Comparison of ENCODE assay signal across 22 cellular contexts in genomic region chr5:103101079-103101732, GRCh38. TPM values are rescaled to one million over a fixed set of nuclear protein-coding genes. Genes with fewer than 3 reads are reported as not detected.
DNase-seq lines count a peak whose midpoint lies in the region; ATAC-seq, FAIRE-seq and TF ChIP-seq lines count a peak whose summit lies in the region.
"Had no signal": no experiment of that assay in that cellular context is flagged by ENCODE, and none has a peak within 500 bp of the region (broad histone marks: within the 10 kb centered on the region; RNA-seq: fewer than 3 reads in every experiment).

No MANE protein-coding gene starts in this region.

- POLR2A ChIA-PET in K562 (lab: Yijun Ruan, JAX): interaction anchor here (2.7 kb wide), 1 partner anchor 18 kb away, joined by 9 read pairs; the partner anchor contains the start of genes GIN1 and PPIP5K2

- 14% methylated on average over 6 of the region's 6 CpGs for WGBS in K562 (ENCODE audit: insufficient coverage, low coverage, missing lambda C conversion rate)
- WGBS in mesenchymal stem cell: 91% methylated on average over 4 of the region's 6 CpGs

- intact Hi-C loops in K562 (cut with micrococcal nuclease): no loop called here

- no peak overlapping the region for H2BK5ac ChIP-seq in mesenchymal stem cell (ENCODE audit: low read depth, low read length, poor library complexity, severe bottlenecking)

- H3K4me2 ChIP-seq in K562 (ENCODE audit: insufficient read depth, low read length) (no peak overlapping the region), mesenchymal stem cell (ENCODE audit: low read length, poor library complexity, severe bottlenecking) (no peak overlapping the region)
- H3K4me2 ChIP-seq: BLaER1 had no signal

- DNase-seq in HFFc6 (peak; percentile 47), SW480 (ENCODE audit: low spot score) (peak; percentile 30), K562 (ENCODE audit: extremely low read depth in 1 of 4, low spot score in 3 of 4) (no peak), mesenchymal stem cell (peak; percentile 5), DMS 273 treated with DMSO at 0.1 percent for 48 hours (lab: John Stamatoyannopoulos, UW) (no peak), NCI-H1048 (lab: John Stamatoyannopoulos, UW) (no peak)
- DNase-seq: Caco-2; CD4-positive, alpha-beta T cell; DND-41; GDM1; H7; KG1; NCI-H1105; NCI-H146; NCI-H2029; NCI-H2227 treated with DMSO at 0.1 percent for 48 hours; NCI-H510A; SJCRH30 had no signal

- H4K91ac ChIP-seq in mesenchymal stem cell (ENCODE audit: low read length): no peak overlapping the region

- H3K9me3 ChIP-seq in K562 (replicated peaks; ENCODE audit: control insufficient read depth, insufficient read depth, low read depth, low read length) (no peaks in the 10 kb centered on the region), mesenchymal stem cell (ENCODE audit: control insufficient read depth, low read length) (no peaks in the 10 kb centered on the region)
- H3K9me3 ChIP-seq: BLaER1, Caco-2, SJCRH30 had no signal

- TF ChIP-seq CTCF in HFFc6 (IDR thresholded peaks at IDR 0.05) (no peak), K562 (IDR thresholded peaks at IDR 0.05 in 2 of 3, conservative IDR thresholded peaks at IDR 0.05 in 1 of 3; ENCODE audit: insufficient read depth in 2 of 3, low read depth in 1 of 3, low read length in 3 of 3) (no peak)

- H3K9me3 Mint-ChIP-seq in HFFc6: no peaks in the 10 kb centered on the region
- H3K9me3 Mint-ChIP-seq: CD4-positive, alpha-beta T cell had no signal

- TF ChIP-seq EP300 in K562 (IDR thresholded peaks at IDR 0.05; ENCODE audit: low read length): no peak

- no peak overlapping the region for H3K9ac ChIP-seq in K562 (ENCODE audit: insufficient read depth in 1 of 2, low read depth in 2 of 2, low read length in 2 of 2)
- H3K9ac ChIP-seq in mesenchymal stem cell (ENCODE audit: low read length): no peak overlapping the region
- H3K9ac ChIP-seq: BLaER1 had no signal

- H3K4me1 Mint-ChIP-seq in HFFc6 (ENCODE audit: low read depth): peaks cover 18% of the 10 kb centered on the region

- H3K14ac ChIP-seq in mesenchymal stem cell (ENCODE audit: low read length in 2 of 2): no peak overlapping the region

- ATAC-seq in K562: peak; percentile 62; the same call in 1 of the 3 replicates
- ATAC-seq in esophagus mucosa: no peak
- ATAC-seq: Panc1 had no signal

- no peak overlapping the region for H3K18ac ChIP-seq in mesenchymal stem cell (ENCODE audit: low read depth in 1 of 2, low read length in 2 of 2)

- no peak overlapping the region for H2BK120ac ChIP-seq in mesenchymal stem cell (ENCODE audit: low read depth, low read length)

- no peak for FAIRE-seq in K562 (lab: Jason Lieb, UNC)
- FAIRE-seq: GM18507 had no signal

- H3K79me2 ChIP-seq in K562 (ENCODE audit: control insufficient read depth, insufficient read depth, low read length): no peaks in the 10 kb centered on the region

- H2AFZ ChIP-seq in K562 (ENCODE audit: low read depth, low read length): no peak overlapping the region
- H2AFZ ChIP-seq in mesenchymal stem cell (ENCODE audit: low read depth, low read length): no peak overlapping the region

- no peak overlapping the region for H4K8ac ChIP-seq in mesenchymal stem cell (ENCODE audit: low read length)

- H3K79me1 ChIP-seq in mesenchymal stem cell (replicated peaks; ENCODE audit: low read length, poor library complexity, severe bottlenecking): no peaks in the 10 kb centered on the region

- TF ChIP-seq POLR2A in K562 (conservative IDR thresholded peaks at IDR 0.05): no peak

- H3K27me3 ChIP-seq in K562 (ENCODE audit: control insufficient read depth in 2 of 2, insufficient read depth in 2 of 2, low read length in 2 of 2): no peaks in the 10 kb centered on the region
- H3K27me3 ChIP-seq in mesenchymal stem cell (ENCODE audit: control insufficient read depth in 1 of 2, insufficient read depth in 1 of 2, low read length in 2 of 2): no peaks in the 10 kb centered on the region
- H3K27me3 ChIP-seq: BLaER1, SJCRH30 had no signal

- no peak overlapping the region for H3K23ac ChIP-seq in mesenchymal stem cell (ENCODE audit: low read length in 2 of 2)

- no peak overlapping the region for H2BK12ac ChIP-seq in mesenchymal stem cell (ENCODE audit: low read length in 2 of 2)

- no peak for TF ChIP-seq RAD21 in K562 (CRISPR knock-in tag; conservative IDR thresholded peaks at IDR 0.05 in 1 of 2, IDR thresholded peaks at IDR 0.05 in 1 of 2)

- H3K4ac ChIP-seq in mesenchymal stem cell (ENCODE audit: low read depth in 1 of 2, low read length in 2 of 2): no peak overlapping the region

- H3K4me3 Mint-ChIP-seq in HFFc6: no peak overlapping the region
- H3K4me3 Mint-ChIP-seq: CD4-positive, alpha-beta T cell had no signal

- H3K36me3 ChIP-seq in K562 (ENCODE audit: control insufficient read depth, insufficient read depth, low read length): peaks cover 3% of the 10 kb centered on the region; the same call in 1 of the 3 replicates
- peaks cover 3 to 27% of the 10 kb centered on the region in 2 experiments for H3K36me3 ChIP-seq in mesenchymal stem cell (ENCODE audit: control insufficient read depth in 1 of 2, insufficient read depth in 2 of 2, low read depth in 1 of 2, low read length in 2 of 2)

- in situ Hi-C loops in K562 (cut with MboI): no loop called here

- H2BK15ac ChIP-seq in mesenchymal stem cell (ENCODE audit: low read depth, poor library complexity, severe bottlenecking): no peak overlapping the region

- peaks cover 0 to 5% of the 10 kb centered on the region in 2 experiments; a peak in 2 of 5 replicates for H3K4me1 ChIP-seq in K562 (replicated peaks in 1 of 2; ENCODE audit: control insufficient read depth in 2 of 2, insufficient read depth in 2 of 2, low read length in 2 of 2)
- peaks cover 2% of the 10 kb centered on the region for H3K4me1 ChIP-seq in mesenchymal stem cell (ENCODE audit: control insufficient read depth, insufficient read depth, low read depth, low read length)
- H3K4me1 ChIP-seq: BLaER1, Caco-2, SJCRH30 had no signal

- H3K27ac ChIP-seq in K562 (ENCODE audit: extremely low read depth, low read depth, low read length) (no peak overlapping the region), mesenchymal stem cell (ENCODE audit: low read length, poor library complexity, severe bottlenecking) (no peak overlapping the region)
- H3K27ac ChIP-seq: BLaER1, SJCRH30 had no signal

- no peak overlapping the region for H3K27ac Mint-ChIP-seq in HFFc6
- H3K27ac Mint-ChIP-seq: CD4-positive, alpha-beta T cell had no signal

- no peaks in the 10 kb centered on the region for H3K9me1 ChIP-seq in K562 (ENCODE audit: control insufficient read depth, insufficient read depth, low read length)

- H3K27me3 Mint-ChIP-seq in HFFc6 (ENCODE audit: insufficient read depth): no peaks in the 10 kb centered on the region
- H3K27me3 Mint-ChIP-seq: CD4-positive, alpha-beta T cell had no signal

- H3K36me3 Mint-ChIP-seq in HFFc6 (ENCODE audit: low read depth): peaks cover 11% of the 10 kb centered on the region

- no peak overlapping the region for H2AK5ac ChIP-seq in mesenchymal stem cell (ENCODE audit: low read length, severe bottlenecking)

- H4K20me1 ChIP-seq in K562 (replicated peaks; ENCODE audit: control insufficient read depth, insufficient read depth, low read length): no peaks in the 10 kb centered on the region
- H4K20me1 ChIP-seq: BLaER1 had no signal

- no peak overlapping the region for H3K4me3 ChIP-seq in K562
- no peak overlapping the region for H3K4me3 ChIP-seq in mesenchymal stem cell (ENCODE audit: insufficient read depth in 1 of 2, low read depth in 1 of 2, low read length in 2 of 2)
- H3K4me3 ChIP-seq: BLaER1, SJCRH30 had no signal

- no TSS peak for BruUV-seq in K562 (replicated peaks; lab: Mats Ljungman, UMichigan)

- CTCF ChIA-PET in K562 (lab: Yijun Ruan, JAX; ENCODE audit: low intra/inter-chr PET ratio): no interaction called here

RNA-seq across cellular contexts. Expression of gene GIN1, which starts 18.7 kb away (rescaled TPM):
- 1 to 10 TPM; 5.6 to 8.0 (median 6.1) TPM for total RNA-seq in HFFc6 (2021; fragmentation: NEBNext Ultra II Directional; extraction: Animal tissue kit (Norgen Biotek cat#: 25700))
- total RNA-seq in K562 (2011; cell fraction: chromatin; rRNA removed; ENCODE audit: low replicate concordance): 6.1 and 25.6 TPM in 2 replicates
- 2.8 and 6.7 TPM in 2 replicates for total RNA-seq in K562 (2011; cell fraction: nucleolus; rRNA removed)
- total RNA-seq in K562 (2011; cell fraction: nucleoplasm; rRNA removed): 6.5 and 10.2 TPM in 2 replicates
- total RNA-seq in K562 (2014; rRNA removed) (2.4 and 2.6 TPM in 2 replicates), K562 (2014; rRNA removed; fragmentation: Illumina TruSeq; extraction: Trizol) (9.4 and 11.0 TPM in 2 replicates), K562 (2015; rRNA removed; fragmentation: Illumina TruSeq; extraction: Trizol) (6.7 and 6.8 TPM in 2 replicates), K562 (2021) (7.8 TPM in 2 replicates), esophagus mucosa (4.3 TPM)
- polyA plus RNA-seq in K562 (2011; rRNA removed) (8.3 and 9.8 TPM in 2 replicates), K562 (2014; fragmentation: Illumina TruSeq; extraction: Trizol) (5.3 and 6.2 TPM in 2 replicates), K562 (2014; fragmentation: Nextera tagmentation; extraction: Ambion mirVana) (1 to 10 TPM; 9.2 TPM), K562 (2014; rRNA removed) (6.2 and 8.8 TPM in 2 replicates)
- 0.75 and 1.7 TPM in 2 replicates for polyA plus RNA-seq in K562 (2011; cell fraction: cytosol; rRNA removed)
- 2.6 and 4.8 TPM in 2 replicates for polyA plus RNA-seq in K562 (2011; cell fraction: nucleus; rRNA removed)
- 4.7 and 6.1 TPM in 2 replicates for polyA plus RNA-seq in K562 (2012)
- 8.6 and 12.1 TPM in 2 replicates for polyA minus RNA-seq in K562 (2011; rRNA and poly(A)+ RNA removed)
- 1.4 and 3.8 TPM in 2 replicates for polyA minus RNA-seq in K562 (2011; cell fraction: cytosol; rRNA and poly(A)+ RNA removed)
- polyA minus RNA-seq in K562 (2011; cell fraction: nucleus; rRNA and poly(A)+ RNA removed): 8.6 and 17.8 TPM in 2 replicates
- 3.7 TPM for polyA plus RNA-seq in mesenchymal stem cell (2013, experiment 1 of 2)
- polyA plus RNA-seq in mesenchymal stem cell (2013, experiment 2 of 2): 5.3 TPM

RNA-seq across cellular contexts. Expression of gene PPIP5K2, which starts 18.9 kb away (rescaled TPM):
- 10 to 100 TPM; 54.9 to 75.2 (median 61.2) TPM for total RNA-seq in HFFc6 (2021; fragmentation: NEBNext Ultra II Directional; extraction: Animal tissue kit (Norgen Biotek cat#: 25700))
- total RNA-seq in K562 (2011; cell fraction: chromatin; rRNA removed; ENCODE audit: low replicate concordance): 42.4 and 184 TPM in 2 replicates
- 19.2 and 28.4 TPM in 2 replicates for total RNA-seq in K562 (2011; cell fraction: nucleolus; rRNA removed)
- total RNA-seq in K562 (2011; cell fraction: nucleoplasm; rRNA removed): 39.8 and 51.8 TPM in 2 replicates
- total RNA-seq in K562 (2014; rRNA removed) (50.6 and 63.2 TPM in 2 replicates), K562 (2014; rRNA removed; fragmentation: Illumina TruSeq; extraction: Trizol) (150 and 177 TPM in 2 replicates), K562 (2015; rRNA removed; fragmentation: Illumina TruSeq; extraction: Trizol) (135 and 146 TPM in 2 replicates), K562 (2021) (116 and 134 TPM in 2 replicates), esophagus mucosa (26.7 TPM)
- polyA plus RNA-seq in K562 (2011; rRNA removed) (90.2 and 107 TPM in 2 replicates), K562 (2014; fragmentation: Illumina TruSeq; extraction: Trizol) (80.9 and 99.1 TPM in 2 replicates), K562 (2014; fragmentation: Nextera tagmentation; extraction: Ambion mirVana) (10 to 100 TPM; 66.1 to 76.5 TPM), K562 (2014; rRNA removed) (39.4 and 42.7 TPM in 2 replicates)
- 16.2 and 34.8 TPM in 2 replicates for polyA plus RNA-seq in K562 (2011; cell fraction: cytosol; rRNA removed)
- polyA plus RNA-seq in K562 (2011; cell fraction: nucleus; rRNA removed): 40.6 and 64.8 TPM in 2 replicates
- polyA plus RNA-seq in K562 (2012): 50.5 and 69.4 TPM in 2 replicates
- polyA minus RNA-seq in K562 (2011; rRNA and poly(A)+ RNA removed): 203 and 248 TPM in 2 replicates
- 63.3 and 63.7 TPM in 2 replicates for polyA minus RNA-seq in K562 (2011; cell fraction: cytosol; rRNA and poly(A)+ RNA removed)
- 78.6 and 162 TPM in 2 replicates for polyA minus RNA-seq in K562 (2011; cell fraction: nucleus; rRNA and poly(A)+ RNA removed)
- polyA plus RNA-seq in mesenchymal stem cell (2013, experiment 1 of 2): 35.5 TPM
- polyA plus RNA-seq in mesenchymal stem cell (2013, experiment 2 of 2): 39.9 TPM

Comparison
In these comparisons a context has a peak if more than half of its experiments do, and no peak if none do; other contexts are left out.
1. DNase-seq: peak in HFFc6 (single experiment), SW480 (single experiment) and mesenchymal stem cell (single experiment); none in K562 (0 of 4), DMS 273 treated with DMSO at 0.1 percent for 48 hours (single experiment) and NCI-H1048 (single experiment).